Comparison of ENCODE assay signal across 21 cellular contexts in the genomic region with DNA sequence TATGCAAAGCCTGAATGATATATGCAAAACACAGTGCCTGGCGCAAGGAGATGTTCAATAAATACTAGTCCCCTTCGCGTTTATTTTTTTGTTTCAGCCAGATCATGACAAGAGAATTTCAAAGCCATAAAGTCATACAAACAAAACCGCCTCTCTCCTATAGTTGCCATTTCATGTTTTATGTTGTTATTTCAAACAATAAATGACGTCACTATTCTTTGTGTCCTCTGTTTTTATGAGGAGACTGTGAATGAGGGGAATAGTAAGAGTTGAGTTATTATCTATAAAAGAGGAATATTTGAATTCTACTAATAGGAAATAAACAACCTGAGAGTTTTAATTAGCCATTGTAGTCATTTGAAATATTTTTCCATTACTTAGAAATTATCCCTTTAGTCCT.
"Had no signal": no experiment of that assay in that cellular context is flagged by ENCODE, and none has a peak within 500 bp of the region (broad histone marks: within the 10 kb centered on the region; RNA-seq: fewer than 3 reads in every experiment).

No MANE protein-coding gene starts in this region.

- H3K27me3 ChIP-seq: body of pancreas, foreskin keratinocyte, tibial artery had no signal

- H3K4me3 ChIP-seq: body of pancreas, tibial artery had no signal

- H3K36me3 ChIP-seq: tibial artery had no signal

- H3K4me1 ChIP-seq: body of pancreas had no signal

- ATAC-seq: activated T-cell treated with anti-CD3 and anti-CD28 coated beads, Interleukin-2, amount 50 U/mL, for 72 hours; body of pancreas; foreskin keratinocyte; left ventricle myocardium superior; natural killer cell; stimulated activated naive CD8-positive, alpha-beta T cell treated with anti-CD3 and anti-CD28 coated beads, Interleukin-15, Interleukin-2, amounts not matched to agents 100 U/mL and 50 U/mL, for 24 hours had no signal

- H3K27ac ChIP-seq: body of pancreas, foreskin keratinocyte, tibial artery had no signal

- H3K9me3 ChIP-seq: body of pancreas, tibial artery had no signal

- DNase-seq: activated CD4-positive, alpha-beta memory T cell treated with anti-CD3 and anti-CD28 coated beads for 36 hours; activated CD4-positive, alpha-beta T cell treated with anti-CD3 and anti-CD28 coated beads for 48 hours; activated effector memory CD4-positive, alpha-beta T cell treated with Interleukin-2 at 50 U/mL for 16 hours; activated naive CD4-positive, alpha-beta T cell treated with anti-CD3 and anti-CD28 coated beads, Interleukin-2, amount 10 ng/mL, durations not matched to agents 7 days and 5 days; activated T-cell treated with anti-CD3 and anti-CD28 coated beads, Interleukin-2, amount 50 U/mL, for 72 hours; amygdala; body of pancreas; caudate nucleus; dermis blood vessel endothelial cell; effector CD8-positive, alpha-beta T cell; erythroblast; foreskin keratinocyte; left ventricle myocardium superior; mammary epithelial cell; midbrain; natural killer cell; stimulated activated CD4-positive, alpha-beta T cell treated with anti-CD3 and anti-CD28 coated beads, Interleukin-12 subunit alpha, Interleukin-12 subunit beta, amount 100 ng/mL, for 4 hours; stimulated activated CD4-positive, alpha-beta T cell treated with anti-CD3 and anti-CD28 coated beads, Interleukin-4, amount 100 ng/mL, for 4 hours; stimulated activated naive CD8-positive, alpha-beta T cell treated with anti-CD3 and anti-CD28 coated beads, Interleukin-15, Interleukin-2, amounts not matched to agents 100 U/mL and 50 U/mL, for 24 hours; substantia nigra; tibial artery had no signal
